7 cellular contexts compared by ENCODE assay signal in the genomic region with DNA sequence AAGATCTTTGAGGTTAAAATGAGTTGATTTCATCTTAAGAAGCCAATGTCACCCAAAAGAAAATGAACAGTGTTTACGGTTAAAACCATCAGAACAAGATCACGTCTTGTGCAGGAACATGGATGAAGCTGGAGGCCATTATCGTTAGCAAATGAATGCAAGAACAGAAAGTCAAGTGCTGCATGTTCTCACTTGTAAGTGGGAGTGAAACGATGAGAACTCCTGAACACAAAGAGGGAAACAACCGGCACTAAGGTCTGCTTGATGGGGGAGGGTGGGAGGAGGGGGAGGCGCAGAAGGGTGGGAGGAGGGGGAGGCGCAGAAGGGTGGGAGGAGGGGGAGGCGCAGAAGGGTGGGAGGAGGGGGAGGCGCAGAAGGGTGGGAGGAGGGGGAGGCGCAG.
DNase-seq lines count a peak whose midpoint lies in the region; ATAC-seq, FAIRE-seq and TF ChIP-seq lines count a peak whose summit lies in the region.
"Not testable (repeated sequence)": the region's sequence is repeated elsewhere in the genome, so short reads cannot be mapped to it uniquely, and the experiment has no call there.

No MANE protein-coding gene starts in this region.

- H3K9ac ChIP-seq in HUES48 (ENCODE audit: low read depth, low read length) (peak overlapping the region; percentile 62), iPS-20b (ENCODE audit: low read depth, low read length) (peak overlapping the region; percentile 78)
- not testable (repeated sequence) for H3K9ac ChIP-seq in SK-N-SH

- H3K9me3 ChIP-seq in HUES48 (ENCODE audit: control insufficient read depth, insufficient read depth, low read length); SK-N-SH; iPS-20b (ENCODE audit: insufficient read depth, low read depth, low read length); osteoblast (ENCODE audit: low read depth, low read length): not testable (repeated sequence)

- not testable (repeated sequence) for H3K4me2 ChIP-seq in SK-N-SH
- H3K4me2 ChIP-seq in osteoblast (ENCODE audit: insufficient read depth, low read length) = peak overlapping the region; percentile 11

- POLR2A ChIA-PET in SK-N-SH (lab: Yijun Ruan, JAX) = not testable (repeated sequence)

- DNase-seq in DMS153 (lab: John Stamatoyannopoulos, UW) (peak; percentile 4), bronchial epithelial cell (ENCODE audit: low read depth) (peak; percentile 48), foreskin keratinocyte (peak in 1 of 2 donors; percentile 34)
- not testable (repeated sequence) for DNase-seq in SK-N-SH; osteoblast (ENCODE audit: insufficient read length, low spot score, missing footprints)

- H3K36me3 ChIP-seq in HUES48 (ENCODE audit: control insufficient read depth, insufficient read depth, low read length) (peaks cover 56% of the 10 kb centered on the region), iPS-20b (ENCODE audit: insufficient read depth, low read depth, low read length) (peaks cover 45% of the 10 kb centered on the region)
- not testable (repeated sequence) for H3K36me3 ChIP-seq in SK-N-SH (replicated peaks in 1 of 2; ENCODE audit: control insufficient read depth in 1 of 2, insufficient read depth in 2 of 2, low read length in 1 of 2); bronchial epithelial cell (ENCODE audit: control insufficient read depth, insufficient read depth, low read length); osteoblast (ENCODE audit: insufficient read depth, low read length)

- peaks cover 45% of the 10 kb centered on the region for H3K4me1 ChIP-seq in HUES48 (ENCODE audit: control insufficient read depth, insufficient read depth, low read length)
- H3K4me1 ChIP-seq in SK-N-SH (ENCODE audit: control insufficient read depth in 1 of 2, insufficient read depth in 2 of 2, low read depth in 1 of 2, low read length in 1 of 2); foreskin keratinocyte; osteoblast (ENCODE audit: insufficient read depth, low read length): not testable (repeated sequence)
- peaks cover 21% of the 10 kb centered on the region for H3K4me1 ChIP-seq in iPS-20b (ENCODE audit: insufficient read depth, low read length)

- H3K9me2 ChIP-seq in SK-N-SH = not testable (repeated sequence)

- not testable (repeated sequence) for FAIRE-seq in bronchial epithelial cell (lab: Jason Lieb, UNC)

- H3K27ac ChIP-seq in HUES48 (ENCODE audit: low read depth, low read length) (peak overlapping the region; percentile 80), foreskin keratinocyte (peak overlapping the region; percentile 30), iPS-20b (ENCODE audit: low read length) (peak overlapping the region; percentile 73)
- not testable (repeated sequence) for H3K27ac ChIP-seq in SK-N-SH (ENCODE audit: low read depth in 2 of 2, low read length in 1 of 2); osteoblast (ENCODE audit: low read depth, low read length)

- H3K4me3 ChIP-seq in HUES48 (ENCODE audit: low read depth, low read length) (peak overlapping the region; percentile 49), bronchial epithelial cell (ENCODE audit: low read depth, low read length) (peak overlapping the region; percentile 15), iPS-20b (ENCODE audit: low read length) (peak overlapping the region; percentile 68), osteoblast (ENCODE audit: insufficient read depth, low read length) (peak overlapping the region; percentile 2)
- not testable (repeated sequence) for H3K4me3 ChIP-seq in SK-N-SH (ENCODE audit: low read depth in 2 of 2, low read length in 1 of 2)

- H3K27me3 ChIP-seq in HUES48 (ENCODE audit: control insufficient read depth, insufficient read depth, low read length); SK-N-SH (ENCODE audit: insufficient read depth); bronchial epithelial cell (ENCODE audit: control insufficient read depth, insufficient read depth, low read length); foreskin keratinocyte; iPS-20b (ENCODE audit: insufficient read depth, low read length); osteoblast (ENCODE audit: insufficient read depth, low read length): not testable (repeated sequence)

- CTCF ChIA-PET in SK-N-SH (lab: Yijun Ruan, JAX) = interaction anchor here (1.3 kb wide), 1 partner anchor 8 kb away, joined by 4 read pairs; no protein-coding TSS in a partner anchor

- not testable (repeated sequence) for TF ChIP-seq CTCF in SK-N-SH (IDR thresholded peaks at IDR 0.05); bronchial epithelial cell (IDR thresholded peaks at IDR 0.05; ENCODE audit: insufficient read depth, low read length, severe bottlenecking); foreskin keratinocyte (conservative IDR thresholded peaks at IDR 0.05); osteoblast (IDR thresholded peaks at IDR 0.05; ENCODE audit: extremely low read depth, low read depth, low read length)

- peak; percentile 55 for ATAC-seq in foreskin keratinocyte

- H2AFZ ChIP-seq in SK-N-SH (ENCODE audit: low read depth) = peak overlapping the region; percentile 72; the same call in 1 of the 2 replicates
- H2AFZ ChIP-seq in osteoblast (ENCODE audit: low read length) = not testable (repeated sequence)

- TF ChIP-seq EP300 in SK-N-SH (IDR thresholded peaks at IDR 0.05; ENCODE audit: borderline replicate concordance in 1 of 2, low read depth in 1 of 2, low read length in 1 of 2) = not testable (repeated sequence)

- H4K20me1 ChIP-seq in SK-N-SH (ENCODE audit: insufficient read depth); osteoblast (ENCODE audit: insufficient read depth, low read length): not testable (repeated sequence)

- not testable (repeated sequence) for H3F3A ChIP-seq in SK-N-SH (replicated peaks; ENCODE audit: insufficient read depth)

- not testable (repeated sequence) for TF ChIP-seq RAD21 in SK-N-SH (IDR thresholded peaks at IDR 0.05; ENCODE audit: low read length)

- not testable (repeated sequence) for H3K79me2 ChIP-seq in SK-N-SH (ENCODE audit: insufficient read depth); osteoblast (ENCODE audit: insufficient read depth, low read length)

- WGBS in SK-N-SH (ENCODE audit: low lambda C conversion rate) = 43% methylated on average over 9 of the region's 10 CpGs
